In the genomic region with DNA sequence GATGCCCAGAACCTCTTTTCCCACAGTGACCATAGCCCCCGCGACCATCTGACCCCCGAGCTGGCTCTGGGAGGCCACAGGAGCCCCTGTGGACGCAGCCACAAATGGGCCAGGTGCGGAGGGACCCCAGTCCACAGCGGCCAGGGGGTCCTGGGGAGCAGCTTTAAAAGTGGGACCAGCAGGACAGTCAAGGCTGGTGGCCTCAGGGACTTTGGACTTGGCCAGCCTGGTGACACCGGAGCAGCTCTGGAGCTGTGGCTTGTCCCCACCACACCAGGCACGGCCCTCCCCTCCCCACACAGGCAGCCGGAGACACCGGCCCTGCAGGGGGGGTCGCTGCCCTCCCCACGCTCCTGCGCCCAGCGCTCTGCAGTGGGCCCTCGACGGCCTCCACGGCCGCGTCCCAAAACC, we compare ENCODE assay signal across 32 cellular contexts. TPM values are rescaled to one million over a fixed set of nuclear protein-coding genes. Genes with fewer than 3 reads are reported as not detected.
"Had no signal": no experiment of that assay in that cellular context is flagged by ENCODE, and none has a peak within 500 bp of the region (broad histone marks: within the 10 kb centered on the region; RNA-seq: fewer than 3 reads in every experiment).

No MANE protein-coding gene starts in this region.

- H3K9me3 Mint-ChIP-seq: activated CD4-positive, alpha-beta memory T cell treated with anti-CD3 and anti-CD28 coated beads for 36 hours; activated naive CD4-positive, alpha-beta T cell treated with anti-CD3 and anti-CD28 coated beads for 36 hours; activated naive CD8-positive, alpha-beta T cell treated with anti-CD3 and anti-CD28 coated beads, Interleukin-2, amount 10 ng/mL, durations not matched to agents 7 days and 5 days; activated T-helper 17 cell treated with anti-CD3 and anti-CD28 coated beads, Interleukin-2, amount 50 U/mL, for 72 hours; T-cell had no signal

- H3K9me3 ChIP-seq: adrenal gland, breast epithelium, MG63 had no signal

- DNase-seq: activated CD4-positive, alpha-beta memory T cell treated with anti-CD3 and anti-CD28 coated beads for 36 hours; activated CD4-positive, alpha-beta T cell treated with anti-CD3 and anti-CD28 coated beads, Interleukin-2, amount 10 ng/mL, durations not matched to agents 7 days and 5 days; activated CD4-positive, CD25-positive, alpha-beta regulatory T cell; activated CD8-positive, alpha-beta memory T cell treated with anti-CD3 and anti-CD28 coated beads for 24 hours; activated gamma-delta T cell; activated naive CD4-positive, alpha-beta T cell treated with anti-CD3 and anti-CD28 coated beads for 36 hours; activated naive CD8-positive, alpha-beta T cell treated with anti-CD3 and anti-CD28 coated beads, Interleukin-2, amount 10 ng/mL, durations not matched to agents 7 days and 5 days; activated T-cell treated with anti-CD3 and anti-CD28 coated beads, Interleukin-2, amount 50 U/mL, for 48 hours; adrenal gland; anterior cingulate cortex; caudate nucleus; MG63; MV-4-11; NCI-H1092 treated with DMSO at 0.1 percent for 48 hours; NCI-H1417 treated with DMSO at 0.1 percent for 48 hours; NCI-H1694; NCI-H2029; NCI-H2107; NCI-H2171 treated with DMSO at 0.1 percent for 48 hours; NCI-H226; NCI-H526 treated with DMSO at 0.1 percent for 48 hours; NCI-H82; NK-92 treated with Interleukin-12 subunit alpha and Interleukin-12 subunit beta, amount 100 ng/mL, for 24 hours; PC-3; SIG-M5; T-cell; T-helper 2 cell; T1000 had no signal

- H3K4me3 Mint-ChIP-seq: activated CD4-positive, alpha-beta memory T cell treated with anti-CD3 and anti-CD28 coated beads for 36 hours; activated CD4-positive, alpha-beta T cell treated with anti-CD3 and anti-CD28 coated beads, Interleukin-2, amount 10 ng/mL, durations not matched to agents 7 days and 5 days; activated naive CD4-positive, alpha-beta T cell treated with anti-CD3 and anti-CD28 coated beads for 36 hours; activated naive CD8-positive, alpha-beta T cell treated with anti-CD3 and anti-CD28 coated beads, Interleukin-2, amount 10 ng/mL, durations not matched to agents 7 days and 5 days; activated T-helper 17 cell treated with anti-CD3 and anti-CD28 coated beads, Interleukin-2, amount 50 U/mL, for 72 hours; T-cell had no signal

- H3K27ac Mint-ChIP-seq: activated CD4-positive, alpha-beta memory T cell treated with anti-CD3 and anti-CD28 coated beads for 36 hours; activated CD4-positive, alpha-beta T cell treated with anti-CD3 and anti-CD28 coated beads, Interleukin-2, amount 10 ng/mL, durations not matched to agents 7 days and 5 days; activated naive CD4-positive, alpha-beta T cell treated with anti-CD3 and anti-CD28 coated beads for 36 hours; activated naive CD8-positive, alpha-beta T cell treated with anti-CD3 and anti-CD28 coated beads, Interleukin-2, amount 10 ng/mL, durations not matched to agents 7 days and 5 days; activated T-helper 17 cell treated with anti-CD3 and anti-CD28 coated beads, Interleukin-2, amount 50 U/mL, for 72 hours; T-cell had no signal

- H3K4me3 ChIP-seq: adrenal gland, breast epithelium, MG63 had no signal

- ATAC-seq: activated T-helper 17 cell treated with anti-CD3 and anti-CD28 coated beads, Interleukin-2, amount 50 U/mL, for 72 hours; PC-3; T-cell had no signal

- H3K27ac ChIP-seq: adrenal gland, breast epithelium had no signal

- H3K36me3 ChIP-seq: breast epithelium had no signal

- H3K27me3 Mint-ChIP-seq: activated CD4-positive, alpha-beta memory T cell treated with anti-CD3 and anti-CD28 coated beads for 36 hours; activated CD4-positive, alpha-beta T cell treated with anti-CD3 and anti-CD28 coated beads, Interleukin-2, amount 10 ng/mL, durations not matched to agents 7 days and 5 days; activated naive CD8-positive, alpha-beta T cell treated with anti-CD3 and anti-CD28 coated beads, Interleukin-2, amount 10 ng/mL, durations not matched to agents 7 days and 5 days; activated T-helper 17 cell treated with anti-CD3 and anti-CD28 coated beads, Interleukin-2, amount 50 U/mL, for 72 hours; T-cell had no signal

- H3K27me3 ChIP-seq: adrenal gland, breast epithelium, MG63 had no signal

RNA-seq across cellular contexts. Expression of a gene that starts 9.9 kb away (rescaled TPM):
- total RNA-seq: activated CD4-positive, alpha-beta memory T cell treated with anti-CD3 and anti-CD28 coated beads for 36 hours; activated CD4-positive, alpha-beta T cell treated with anti-CD3 and anti-CD28 coated beads, Interleukin-2, amount 10 ng/mL, durations not matched to agents 7 days and 5 days; activated naive CD4-positive, alpha-beta T cell treated with anti-CD3 and anti-CD28 coated beads for 36 hours; activated naive CD8-positive, alpha-beta T cell treated with anti-CD3 and anti-CD28 coated beads, Interleukin-2, amount 10 ng/mL, durations not matched to agents 7 days and 5 days; activated T-helper 17 cell treated with anti-CD3 and anti-CD28 coated beads, Interleukin-2, amount 50 U/mL, for 72 hours; adrenal gland; cerebellum; NCI-H460; T-cell had no signal

RNA-seq across cellular contexts. Expression of a gene that starts 20.3 kb away (rescaled TPM):
- total RNA-seq: cerebellum had no signal
